13 cellular contexts compared by ENCODE assay signal in genomic region chrX:153477039-153477438, GRCh38. TPM values are rescaled to one million over a fixed set of nuclear protein-coding genes. Genes with fewer than 3 reads are reported as not detected.
A peak's percentile ranks its signal among the peaks of the same experiment; 100 is the strongest.
DNase-seq lines count a peak whose midpoint lies in the region; ATAC-seq and TF ChIP-seq lines count a peak whose summit lies in the region.
"Had no signal": no experiment of that assay in that cellular context is flagged by ENCODE, and none has a peak within 500 bp of the region (broad histone marks: within the 10 kb centered on the region; RNA-seq: fewer than 3 reads in every experiment).

No MANE protein-coding gene starts in this region.

- no peak overlapping the region for H3K27ac Mint-ChIP-seq in naive thymus-derived CD8-positive, alpha-beta T cell

- POLR2A ChIA-PET in naive thymus-derived CD8-positive, alpha-beta T cell (lab: Charles Lee) = no interaction called here

- H3K27me3 Mint-ChIP-seq in naive thymus-derived CD8-positive, alpha-beta T cell = no peaks in the 10 kb centered on the region

- no peak for TF ChIP-seq CTCF in fibroblast of the aortic adventitia (IDR thresholded peaks at IDR 0.05; ENCODE audit: insufficient read depth, low read length)

- peaks cover 0 to 9% (median 6%) of the 10 kb centered on the region in 4 donors for H3K4me1 Mint-ChIP-seq in naive thymus-derived CD8-positive, alpha-beta T cell

- no peaks in the 10 kb centered on the region for H3K36me3 Mint-ChIP-seq in naive thymus-derived CD8-positive, alpha-beta T cell

- no peak overlapping the region for H3K4me3 Mint-ChIP-seq in naive thymus-derived CD8-positive, alpha-beta T cell

- no peak overlapping the region for H3K4me3 ChIP-seq in fibroblast of the aortic adventitia (ENCODE audit: low read depth, low read length)

- peak; percentile 68 for DNase-seq in EL
- DNase-seq in NCI-H82 (lab: John Stamatoyannopoulos, UW) = peak; percentile 86
- DNase-seq in fibroblast of the aortic adventitia (ENCODE audit: low read depth) = peak; percentile 72
- peak; percentile 37 for DNase-seq in pulmonary artery endothelial cell (ENCODE audit: low read depth, low spot score)
- no peak for DNase-seq in naive thymus-derived CD8-positive, alpha-beta T cell
- DNase-seq in activated naive CD4-positive, alpha-beta T cell (lab: John Stamatoyannopoulos, UW) = no peak
- DNase-seq in germinal center (ENCODE audit: low spot score) = no peak
- DNase-seq: glutamatergic neuron; Karpas-422; small intestine; stimulated activated CD8-positive, alpha-beta memory T cell treated with anti-CD3 and anti-CD28 coated beads, Interleukin-4, amount 100 ng/mL, for 48 hours had no signal

- H3K9me3 Mint-ChIP-seq in naive thymus-derived CD8-positive, alpha-beta T cell = peaks cover 0 to 3% (median 0%) of the 10 kb centered on the region in 9 donors

- ATAC-seq in HG03460 (IDR thresholded peaks at IDR 0.05; ENCODE audit: unreplicated experiment) = no peak
- ATAC-seq in naive thymus-derived CD8-positive, alpha-beta T cell = no peak

RNA-seq across cellular contexts. Expression of gene HAUS7, which starts 6.7 kb away (rescaled TPM):
- total RNA-seq in fibroblast of the aortic adventitia (ENCODE audit: low replicate concordance) (16.4 and 16.5 TPM in 2 replicates), pulmonary artery endothelial cell (25.3 and 32.1 TPM in 2 replicates)
- 10 to 100 TPM; 33.3 to 38.9 TPM for total RNA-seq in naive thymus-derived CD8-positive, alpha-beta T cell
- 10 to 100 TPM; 19.6 to 30.1 (median 25.6) TPM for polyA plus RNA-seq in naive thymus-derived CD8-positive, alpha-beta T cell

RNA-seq across cellular contexts. Expression of gene BGN, which starts 17.7 kb away (rescaled TPM):
- 12.3 and 133 TPM in 2 replicates for total RNA-seq in fibroblast of the aortic adventitia (ENCODE audit: low replicate concordance)
- 22.9 and 35.6 TPM in 2 replicates for total RNA-seq in pulmonary artery endothelial cell
- total RNA-seq in naive thymus-derived CD8-positive, alpha-beta T cell = not detected
- not detected for polyA plus RNA-seq in naive thymus-derived CD8-positive, alpha-beta T cell

RNA-seq across cellular contexts. Expression of gene TREX2, which starts 31.2 kb away (rescaled TPM):
- total RNA-seq in fibroblast of the aortic adventitia (ENCODE audit: low replicate concordance) (1.3 TPM in 1 of 2 replicates, not detected in the other), pulmonary artery endothelial cell (0.73 and 1.0 TPM in 2 replicates)
- total RNA-seq in naive thymus-derived CD8-positive, alpha-beta T cell = 1 to 10 TPM; 4.6 to 5.5 TPM
- 1 to 10 TPM in 1 of 3 donors, under 1 TPM in 2; 0.30 to 1.2 (median 0.32) TPM for polyA plus RNA-seq in naive thymus-derived CD8-positive, alpha-beta T cell

RNA-seq across cellular contexts. Expression of gene ATP2B3, which starts 40.4 kb away (rescaled TPM):
- total RNA-seq in fibroblast of the aortic adventitia (ENCODE audit: low replicate concordance) (not detected in 2 replicates), pulmonary artery endothelial cell (0.11 TPM in 1 of 2 replicates, not detected in the other)
- not detected for total RNA-seq in naive thymus-derived CD8-positive, alpha-beta T cell
- not detected for polyA plus RNA-seq in naive thymus-derived CD8-positive, alpha-beta T cell
- total RNA-seq: bronchial epithelial cell had no signal

Comparison
In these comparisons a context has a peak if more than half of its experiments do, and no peak if none do; other contexts are left out.
1. DNase-seq: peak in EL (single experiment), NCI-H82 (single experiment), fibroblast of the aortic adventitia (single experiment) and pulmonary artery endothelial cell (single experiment); none in naive thymus-derived CD8-positive, alpha-beta T cell (0 of 10), activated naive CD4-positive, alpha-beta T cell (0 of 4) and germinal center (single experiment).
2. RNA of gene BGN, which starts 17.7 kb away (total RNA-seq): 12.3 to 133 TPM in fibroblast of the aortic adventitia and 22.9 to 35.6 TPM in pulmonary artery endothelial cell; not detected in naive thymus-derived CD8-positive, alpha-beta T cell; every median in the first group is over 10 times any median in the second.